ENCODE assay signal across 8 cellular contexts in the genomic region with DNA sequence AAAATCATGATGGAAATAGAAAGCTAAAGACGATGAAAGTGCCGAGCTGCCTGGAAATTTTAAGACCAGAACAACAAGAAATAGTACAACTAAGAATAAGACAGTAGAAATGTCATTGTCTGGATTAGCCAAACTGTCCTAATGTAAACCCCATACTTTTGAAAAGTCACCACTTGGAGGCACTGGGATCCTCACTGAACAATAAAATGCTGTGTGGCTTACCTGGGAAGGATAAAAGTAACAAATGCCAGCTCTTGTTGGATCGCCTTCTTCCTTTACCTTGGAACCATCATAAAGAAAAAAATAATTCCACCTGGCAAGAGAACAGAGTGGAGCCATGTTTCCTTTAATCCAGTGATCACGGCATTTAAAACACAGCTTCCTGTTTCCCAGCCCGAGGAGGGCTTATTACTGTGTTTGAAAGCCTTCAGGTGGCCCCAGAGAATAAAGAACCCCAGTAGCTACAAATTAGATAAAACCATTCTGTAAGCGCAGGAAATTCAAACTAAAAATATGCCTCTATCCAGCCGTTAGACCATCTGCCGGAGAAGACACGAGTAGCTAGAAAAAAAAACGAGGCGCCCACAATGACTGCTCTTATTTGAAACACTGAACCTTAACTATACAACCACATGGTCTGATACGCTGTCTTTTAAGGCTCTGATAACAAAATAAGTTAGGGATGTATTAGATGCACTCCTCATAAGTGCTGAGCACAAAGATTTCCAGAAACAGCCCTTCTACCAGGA. TPM values are rescaled to one million over a fixed set of nuclear protein-coding genes. Genes with fewer than 3 reads are reported as not detected.
DNase-seq lines count a peak whose midpoint lies in the region; ATAC-seq, FAIRE-seq and TF ChIP-seq lines count a peak whose summit lies in the region.

No MANE protein-coding gene starts in this region.

- 0 out of 2 replicates have a peak, but pooled peaks cover under 1% of the 10 kb centered on the region for H4K20me1 ChIP-seq in OCI-LY7 (ENCODE audit: insufficient read depth, low read length)

- H3K4me3 ChIP-seq in OCI-LY7 (ENCODE audit: low read depth, low read length, poor library complexity, severe bottlenecking) (peak overlapping the region; percentile 86), epithelial cell of esophagus (ENCODE audit: low read length) (peak overlapping the region; percentile 27), small intestine (ENCODE audit: low read depth in 1 of 2, low read length in 2 of 2) (peak overlapping the region; percentile 16 to 31)

- ATAC-seq in GM21423 (IDR thresholded peaks at IDR 0.05; ENCODE audit: unreplicated experiment): no peak

- peak overlapping the region; percentile 85 for H3K4me2 ChIP-seq in OCI-LY7 (ENCODE audit: low read length)

- no peak for FAIRE-seq in small intestine (lab: Jason Lieb, UNC)

- POLR2A ChIA-PET in OCI-LY7 (lab: Charles Lee): interaction anchor here (0.5 to 5.2 kb wide), 8 partner anchors 12 to 194 kb away, joined by 3 to 21 read pairs (median 4); no protein-coding TSS in a partner anchor

- H2AFZ ChIP-seq in OCI-LY7 (ENCODE audit: low read length): peak overlapping the region; percentile 21; the same call in 1 of the 2 replicates

- BruUV-seq in OCI-LY7 (replicated peaks; lab: Mats Ljungman, UMichigan): TSS peak; percentile 34

- H3K9me3 ChIP-seq in OCI-LY7 (ENCODE audit: low read length) (no peaks in the 10 kb centered on the region), small intestine (ENCODE audit: control insufficient read depth, low read depth) (no peaks in the 10 kb centered on the region)

- H3K79me2 ChIP-seq in OCI-LY7 (ENCODE audit: insufficient read depth, low read depth, low read length): peaks cover 91% of the 10 kb centered on the region

- DNase-seq in NCI-H1694 treated with DMSO at 0.1 percent for 48 hours (lab: John Stamatoyannopoulos, UW) (peak; percentile 35), NCI-H1694 (lab: John Stamatoyannopoulos, UW) (no peak), OCI-LY7 (ENCODE audit: low spot score) (peak; percentile 83), epithelial cell of esophagus (ENCODE audit: low read depth) (no peak), small intestine (peak; percentile 42), posterior cingulate gyrus (no peak), GM03348 (ENCODE audit: low spot score) (no peak)

- CTCF ChIA-PET in OCI-LY7 (lab: Charles Lee; ENCODE audit: unreplicated experiment): interaction anchor here (0.8 kb wide), 1 partner anchor 195 kb away, joined by 3 read pairs; no protein-coding TSS in a partner anchor

- 19 to 38% (median 25%) methylated on average over 12 of the region's 12 CpGs for WGBS in small intestine, 3 donors

- H3K9me2 ChIP-seq in OCI-LY7 (ENCODE audit: insufficient read depth, low read length): no peaks in the 10 kb centered on the region

- H3K36me3 ChIP-seq in OCI-LY7 (ENCODE audit: insufficient read depth, low read length) (peaks cover 47% of the 10 kb centered on the region), small intestine (ENCODE audit: control insufficient read depth in 2 of 2, insufficient read depth in 2 of 2, low read length in 2 of 2) (peaks cover 0 to 5% of the 10 kb centered on the region in 2 donors)

- H3K4me1 ChIP-seq in OCI-LY7 (ENCODE audit: insufficient read depth, low read length, poor library complexity, severe bottlenecking): peaks cover 74% of the 10 kb centered on the region
- peaks cover 5 to 14% of the 10 kb centered on the region in 2 donors for H3K4me1 ChIP-seq in small intestine (ENCODE audit: control insufficient read depth in 2 of 2, insufficient read depth in 1 of 2, low read depth in 1 of 2, low read length in 1 of 2)

- no peaks in the 10 kb centered on the region for H3K27me3 ChIP-seq in small intestine (ENCODE audit: control insufficient read depth in 2 of 2, insufficient read depth in 2 of 2, low read length in 2 of 2)

- H3K27ac ChIP-seq in OCI-LY7 (ENCODE audit: low read depth, low read length, poor library complexity, severe bottlenecking): peak overlapping the region; percentile 95
- H3K27ac ChIP-seq in small intestine (ENCODE audit: low read depth in 1 of 2, low read length in 1 of 2): peak overlapping the region in 1 of 2 donors; percentile 64

- peak; percentile 63 for TF ChIP-seq CTCF in OCI-LY7 (conservative IDR thresholded peaks at IDR 0.05; ENCODE audit: low read length)
- peak; percentile 18 for TF ChIP-seq CTCF in epithelial cell of esophagus (IDR thresholded peaks at IDR 0.05; ENCODE audit: insufficient read depth, low read depth, low read length, missing control alignments)

- intact Hi-C loops in OCI-LY7 (cut with micrococcal nuclease; ENCODE audit: unreplicated experiment): no loop called here
- intact Hi-C loops in posterior cingulate gyrus (cut with DNase I): no loop called here

RNA-seq across cellular contexts. Expression of gene HPS4, which starts 4.4 kb away (rescaled TPM):
- total RNA-seq in OCI-LY7 (2014; rRNA removed; shearing (Covaris generic)): 64.8 and 77.4 TPM in 2 replicates
- 89.6 and 107 TPM in 2 replicates for total RNA-seq in OCI-LY7 (2022)
- 10 to 100 TPM in 2 of 3 donors, 1 to 10 TPM in 1; 9.8 to 14.9 (median 13.8) TPM for polyA plus RNA-seq in small intestine

RNA-seq across cellular contexts. Expression of gene SRRD, which starts 4.5 kb away (rescaled TPM):
- total RNA-seq in OCI-LY7 (2014; rRNA removed; shearing (Covaris generic)): 20.7 and 23.1 TPM in 2 replicates
- total RNA-seq in OCI-LY7 (2022): 33.0 and 36.6 TPM in 2 replicates
- polyA plus RNA-seq in small intestine: 10 to 100 TPM in 1 of 3 donors, 1 to 10 TPM in 2; 9.2 to 17.6 (median 9.4) TPM

RNA-seq across cellular contexts. Expression of gene TFIP11, which starts 33.1 kb away (rescaled TPM):
- total RNA-seq in OCI-LY7 (2014; rRNA removed; shearing (Covaris generic)): 39.6 and 45.2 TPM in 2 replicates
- total RNA-seq in OCI-LY7 (2022): 52.3 and 54.5 TPM in 2 replicates
- polyA plus RNA-seq in small intestine: 10 to 100 TPM; 14.5 to 32.7 (median 32.4) TPM

RNA-seq across cellular contexts. Expression of gene ASPHD2, which starts 50.2 kb away (rescaled TPM):
- total RNA-seq in OCI-LY7 (2014; rRNA removed; shearing (Covaris generic)): 5.8 and 6.5 TPM in 2 replicates
- total RNA-seq in OCI-LY7 (2022): 5.5 and 6.1 TPM in 2 replicates
- 1 to 10 TPM in 1 of 3 donors, under 1 TPM in 2; 0.45 to 1.8 (median 0.54) TPM for polyA plus RNA-seq in small intestine

Comparison
In these comparisons a context has a peak if more than half of its experiments do, and no peak if none do; other contexts are left out.
1. DNase-seq: peak in NCI-H1694 treated with DMSO at 0.1 percent for 48 hours (single experiment), OCI-LY7 (single experiment) and small intestine (single experiment); none in NCI-H1694 (single experiment), epithelial cell of esophagus (single experiment), posterior cingulate gyrus (0 of 10) and GM03348 (single experiment).
2. H3K4me3 ChIP-seq: peak in every context shown above with its lines; median percentile 86 in OCI-LY7; 27 in epithelial cell of esophagus; 24 in small intestine.